ENCODE assay signal across 8 cellular contexts in the genomic region with DNA sequence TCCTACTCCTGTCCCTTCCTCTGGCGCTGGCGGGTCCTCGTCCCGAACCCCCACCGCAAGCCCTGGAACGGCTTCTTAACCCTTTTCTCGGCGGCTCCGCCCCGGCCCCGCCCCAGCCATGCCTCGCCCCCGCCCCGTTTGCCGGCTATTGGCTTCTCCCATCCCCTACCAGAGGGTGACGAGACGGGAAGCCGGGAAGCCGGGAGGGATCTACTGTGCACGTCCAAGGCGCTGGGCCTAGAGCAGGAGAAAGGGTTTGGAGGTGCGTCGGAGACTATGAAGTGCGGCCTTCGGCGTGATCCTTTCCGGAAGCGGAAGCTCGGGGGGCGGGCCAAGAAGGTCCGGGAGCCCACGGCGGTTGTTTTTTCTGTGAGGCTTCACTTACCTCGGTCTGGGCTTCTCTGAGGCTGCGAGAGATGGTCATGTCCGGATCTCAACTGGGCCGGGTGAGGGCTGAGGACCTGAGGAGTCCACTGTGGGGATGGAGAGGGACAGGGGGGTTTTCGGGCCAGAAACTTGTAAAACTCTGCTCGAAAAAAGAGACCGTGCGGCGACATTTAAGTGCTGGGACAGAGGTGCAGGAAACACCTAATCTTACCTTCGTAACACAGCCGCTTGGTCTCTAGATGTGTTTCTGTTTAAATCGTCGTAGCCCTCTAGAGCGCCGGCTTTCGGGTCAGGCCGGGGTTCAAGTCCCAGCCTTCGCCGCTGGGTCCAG. TPM values are rescaled to one million over a fixed set of nuclear protein-coding genes. Genes with fewer than 3 reads are reported as not detected.
DNase-seq lines count a peak whose midpoint lies in the region; ATAC-seq and TF ChIP-seq lines count a peak whose summit lies in the region.

No MANE protein-coding gene starts in this region.

- H3K27me3 Mint-ChIP-seq in CD14-positive monocyte (ENCODE audit: low read depth in 3 of 3), result peaks cover 15 to 31% (median 21%) of the 10 kb centered on the region in 3 donors

- peaks cover 0 to 17% (median 5%) of the 10 kb centered on the region in 7 donors for H3K9me3 Mint-ChIP-seq in CD14-positive monocyte

- no peaks in the 10 kb centered on the region for H3K9me2 ChIP-seq in SU-DHL-6 (replicated peaks; ENCODE audit: insufficient read depth, low read length)

- no peaks in the 10 kb centered on the region for H4K20me1 ChIP-seq in SU-DHL-6 (ENCODE audit: low read depth, low read length)

- H2AFZ ChIP-seq in SU-DHL-6 (ENCODE audit: low read depth, low read length, severe bottlenecking), result peak overlapping the region; percentile 85

- 1 to 38% (median 27%) methylated on average over 52 of the region's 52 CpGs for WGBS in psoas muscle, 3 donors
- WGBS in urinary bladder, result 13% methylated on average over 52 of the region's 52 CpGs

- H3K4me2 ChIP-seq in SU-DHL-6 (ENCODE audit: low read depth, low read length, poor library complexity, severe bottlenecking), result peak overlapping the region; percentile 66

- peak overlapping the region in 5 of 7 donors; percentile 66 to 86 (median 71) for H3K27ac Mint-ChIP-seq in CD14-positive monocyte

- TF ChIP-seq CTCF in CD14-positive monocyte (IDR thresholded peaks at IDR 0.05) (no peak), SU-DHL-6 (IDR thresholded peaks at IDR 0.05; ENCODE audit: insufficient read depth, low read length, poor library complexity, severe bottlenecking) (no peak), left ventricle myocardium inferior (IDR thresholded peaks at IDR 0.05; ENCODE audit: borderline replicate concordance) (no peak), psoas muscle (IDR thresholded peaks at IDR 0.05) (no peak)

- no peaks in the 10 kb centered on the region for H3K36me3 ChIP-seq in SU-DHL-6 (ENCODE audit: low read length)
- H3K36me3 ChIP-seq in left ventricle myocardium inferior, result no peaks in the 10 kb centered on the region
- H3K36me3 ChIP-seq in psoas muscle (ENCODE audit: insufficient read depth in 1 of 2, low read depth in 1 of 2), result no peaks in the 10 kb centered on the region
- H3K36me3 ChIP-seq in urinary bladder (ENCODE audit: insufficient read depth), result no peaks in the 10 kb centered on the region

- H3K27ac ChIP-seq in SU-DHL-6 (ENCODE audit: low read depth, low read length) (no peak overlapping the region), left ventricle myocardium inferior (replicated peaks) (peak overlapping the region; percentile 83), psoas muscle (peak overlapping the region; percentile 78), urinary bladder (ENCODE audit: low read depth) (peak overlapping the region; percentile 78)

- no peaks in the 10 kb centered on the region for H3K27me3 ChIP-seq in SU-DHL-6 (ENCODE audit: low read length)
- H3K27me3 ChIP-seq in left ventricle myocardium inferior (ENCODE audit: low read depth), result no peaks in the 10 kb centered on the region
- no peaks in the 10 kb centered on the region for H3K27me3 ChIP-seq in psoas muscle (ENCODE audit: insufficient read depth in 3 of 3, low read length in 2 of 3)

- peak; percentile 84 for ATAC-seq in GM21526 (IDR thresholded peaks at IDR 0.05; ENCODE audit: low FRiP score, unreplicated experiment)
- peak; percentile 96 to 99 (median 98) for ATAC-seq in psoas muscle

- intact Hi-C loops in CD14-positive monocyte (cut with micrococcal nuclease) (no loop called here), left ventricle myocardium inferior (cut with micrococcal nuclease) (no loop called here), psoas muscle (cut with DNase I) (loop anchor here in 1 of 2 donors (5.0 kb wide), 1 partner anchor 92 kb away; the partner anchor contains the start of gene SLC41A3)

- no peak for DNase-seq in CD14-positive monocyte (ENCODE audit: low spot score)
- DNase-seq in Kasumi-1 (lab: John Stamatoyannopoulos, UW), result peak; percentile 23
- DNase-seq in amniotic epithelial cell (ENCODE audit: low read depth), result peak; percentile 87
- peak; percentile 90 for DNase-seq in left ventricle myocardium inferior
- DNase-seq in psoas muscle, result peak; percentile 87 to 92

- H3F3A ChIP-seq in SU-DHL-6 (ENCODE audit: insufficient read depth), result no peaks in the 10 kb centered on the region

- H3K9ac ChIP-seq in SU-DHL-6 (ENCODE audit: low read length), result peak overlapping the region; percentile 64

- no peaks in the 10 kb centered on the region for H3K79me2 ChIP-seq in SU-DHL-6 (ENCODE audit: insufficient read depth, low read length)

- peaks cover 12% of the 10 kb centered on the region for H3K4me1 Mint-ChIP-seq in CD14-positive monocyte

- H3K4me1 ChIP-seq in left ventricle myocardium inferior (peaks cover 23% of the 10 kb centered on the region), psoas muscle (peaks cover 13% of the 10 kb centered on the region), urinary bladder (ENCODE audit: insufficient read depth) (no peaks in the 10 kb centered on the region)

- peaks cover 0 to 3% of the 10 kb centered on the region in 2 donors for H3K36me3 Mint-ChIP-seq in CD14-positive monocyte

- H3K9me3 ChIP-seq in SU-DHL-6 (ENCODE audit: insufficient read depth, low read length), result no peaks in the 10 kb centered on the region
- H3K9me3 ChIP-seq in left ventricle myocardium inferior (replicated peaks), result no peaks in the 10 kb centered on the region
- no peaks in the 10 kb centered on the region for H3K9me3 ChIP-seq in psoas muscle

- peak overlapping the region; percentile 93 to 94 for H3K4me3 Mint-ChIP-seq in CD14-positive monocyte

- H3K4me3 ChIP-seq in SU-DHL-6 (ENCODE audit: insufficient read depth, low read length, poor library complexity, severe bottlenecking) (peak overlapping the region; percentile 60), left ventricle myocardium inferior (peak overlapping the region; percentile 77), psoas muscle (peak overlapping the region; percentile 76), urinary bladder (ENCODE audit: low read depth, low read length) (peak overlapping the region; percentile 73)

RNA-seq across cellular contexts. Expression of gene ROPN1B, which starts 21.4 kb away (rescaled TPM):
- not detected for polyA plus RNA-seq in CD14-positive monocyte
- total RNA-seq in left ventricle myocardium inferior, result 4.0 TPM
- under 1 TPM in 3 of 4 donors, not detected in 1; 0.36 to 0.46 (median 0.39) TPM for total RNA-seq in psoas muscle
- polyA plus RNA-seq in psoas muscle, result under 1 TPM in 2 of 3 donors, not detected in 1; 0.13 to 0.20 TPM
- total RNA-seq in urinary bladder, result 0.26 TPM
- 0.16 TPM for polyA plus RNA-seq in urinary bladder
